ENCODE assay signal across 1 cellular context in genomic region chr6:21157186-21157929, GRCh38.
TF ChIP-seq lines count a peak whose summit lies in the region.

No MANE protein-coding gene starts in this region.

TF ChIP-seq in GM12878, 131 proteins besides CTCF, POLR2A, EP300 and RAD21 (continued from another document and continues in another):
- TF ChIP-seq, protein P1, sequence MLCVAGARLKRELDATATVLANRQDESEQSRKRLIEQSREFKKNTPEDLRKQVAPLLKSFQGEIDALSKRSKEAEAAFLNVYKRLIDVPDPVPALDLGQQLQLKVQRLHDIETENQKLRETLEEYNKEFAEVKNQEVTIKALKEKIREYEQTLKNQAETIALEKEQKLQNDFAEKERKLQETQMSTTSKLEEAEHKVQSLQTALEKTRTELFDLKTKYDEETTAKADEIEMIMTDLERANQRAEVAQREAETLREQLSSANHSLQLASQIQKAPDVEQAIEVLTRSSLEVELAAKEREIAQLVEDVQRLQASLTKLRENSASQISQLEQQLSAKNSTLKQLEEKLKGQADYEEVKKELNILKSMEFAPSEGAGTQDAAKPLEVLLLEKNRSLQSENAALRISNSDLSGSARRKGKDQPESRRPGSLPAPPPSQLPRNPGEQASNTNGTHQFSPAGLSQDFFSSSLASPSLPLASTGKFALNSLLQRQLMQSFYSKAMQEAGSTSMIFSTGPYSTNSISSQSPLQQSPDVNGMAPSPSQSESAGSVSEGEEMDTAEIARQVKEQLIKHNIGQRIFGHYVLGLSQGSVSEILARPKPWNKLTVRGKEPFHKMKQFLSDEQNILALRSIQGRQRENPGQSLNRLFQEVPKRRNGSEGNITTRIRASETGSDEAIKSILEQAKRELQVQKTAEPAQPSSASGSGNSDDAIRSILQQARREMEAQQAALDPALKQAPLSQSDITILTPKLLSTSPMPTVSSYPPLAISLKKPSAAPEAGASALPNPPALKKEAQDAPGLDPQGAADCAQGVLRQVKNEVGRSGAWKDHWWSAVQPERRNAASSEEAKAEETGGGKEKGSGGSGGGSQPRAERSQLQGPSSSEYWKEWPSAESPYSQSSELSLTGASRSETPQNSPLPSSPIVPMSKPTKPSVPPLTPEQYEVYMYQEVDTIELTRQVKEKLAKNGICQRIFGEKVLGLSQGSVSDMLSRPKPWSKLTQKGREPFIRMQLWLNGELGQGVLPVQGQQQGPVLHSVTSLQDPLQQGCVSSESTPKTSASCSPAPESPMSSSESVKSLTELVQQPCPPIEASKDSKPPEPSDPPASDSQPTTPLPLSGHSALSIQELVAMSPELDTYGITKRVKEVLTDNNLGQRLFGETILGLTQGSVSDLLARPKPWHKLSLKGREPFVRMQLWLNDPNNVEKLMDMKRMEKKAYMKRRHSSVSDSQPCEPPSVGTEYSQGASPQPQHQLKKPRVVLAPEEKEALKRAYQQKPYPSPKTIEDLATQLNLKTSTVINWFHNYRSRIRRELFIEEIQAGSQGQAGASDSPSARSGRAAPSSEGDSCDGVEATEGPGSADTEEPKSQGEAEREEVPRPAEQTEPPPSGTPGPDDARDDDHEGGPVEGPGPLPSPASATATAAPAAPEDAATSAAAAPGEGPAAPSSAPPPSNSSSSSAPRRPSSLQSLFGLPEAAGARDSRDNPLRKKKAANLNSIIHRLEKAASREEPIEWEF (IDR thresholded peaks at IDR 0.05; ENCODE audit: insufficient replicate concordance, low read depth, low read length), result no peak
- TF ChIP-seq, protein P2, sequence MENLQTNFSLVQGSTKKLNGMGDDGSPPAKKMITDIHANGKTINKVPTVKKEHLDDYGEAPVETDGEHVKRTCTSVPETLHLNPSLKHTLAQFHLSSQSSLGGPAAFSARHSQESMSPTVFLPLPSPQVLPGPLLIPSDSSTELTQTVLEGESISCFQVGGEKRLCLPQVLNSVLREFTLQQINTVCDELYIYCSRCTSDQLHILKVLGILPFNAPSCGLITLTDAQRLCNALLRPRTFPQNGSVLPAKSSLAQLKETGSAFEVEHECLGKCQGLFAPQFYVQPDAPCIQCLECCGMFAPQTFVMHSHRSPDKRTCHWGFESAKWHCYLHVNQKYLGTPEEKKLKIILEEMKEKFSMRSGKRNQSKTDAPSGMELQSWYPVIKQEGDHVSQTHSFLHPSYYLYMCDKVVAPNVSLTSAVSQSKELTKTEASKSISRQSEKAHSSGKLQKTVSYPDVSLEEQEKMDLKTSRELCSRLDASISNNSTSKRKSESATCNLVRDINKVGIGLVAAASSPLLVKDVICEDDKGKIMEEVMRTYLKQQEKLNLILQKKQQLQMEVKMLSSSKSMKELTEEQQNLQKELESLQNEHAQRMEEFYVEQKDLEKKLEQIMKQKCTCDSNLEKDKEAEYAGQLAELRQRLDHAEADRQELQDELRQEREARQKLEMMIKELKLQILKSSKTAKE (IDR thresholded peaks at IDR 0.05; ENCODE audit: low read depth, poor library complexity, severe bottlenecking), result peak; percentile 40
- TF ChIP-seq GABPA (IDR thresholded peaks at IDR 0.05; ENCODE audit: low read depth) (no peak), MYC (IDR thresholded peaks at IDR 0.05; ENCODE audit: insufficient read depth, insufficient read length, insufficient replicate concordance, low read length, severe bottlenecking) (no peak), ZNF24 (IDR thresholded peaks at IDR 0.05) (no peak), ATF7 (IDR thresholded peaks at IDR 0.05; ENCODE audit: low read depth) (peak; percentile 62), TARDBP (IDR thresholded peaks at IDR 0.05; ENCODE audit: borderline replicate concordance) (no peak), HSF1 (IDR thresholded peaks at IDR 0.05; ENCODE audit: low read depth, low read length) (no peak), CBX5 (IDR thresholded peaks at IDR 0.05; ENCODE audit: low read depth) (no peak), ZBTB4 (CRISPR knock-in tag; IDR thresholded peaks at IDR 0.05) (no peak), PAX5 (IDR thresholded peaks at IDR 0.05; ENCODE audit: borderline replicate concordance, low read depth, low read length) (no peak), SRF (IDR thresholded peaks at IDR 0.05; ENCODE audit: low read depth in 2 of 2, low read length in 2 of 2) (no peak), BRCA1 (IDR thresholded peaks at IDR 0.05; ENCODE audit: low read depth, low read length) (no peak), E2F8 (IDR thresholded peaks at IDR 0.05; ENCODE audit: low read depth, partially characterized antibody) (no peak), MAX (IDR thresholded peaks at IDR 0.05; ENCODE audit: low read depth, low read length) (no peak), SMAD5 (IDR thresholded peaks at IDR 0.05; ENCODE audit: low read depth) (no peak), ZNF274 (IDR thresholded peaks at IDR 0.05; ENCODE audit: insufficient read depth, insufficient read length) (no peak), POLR2AphosphoS2 (IDR thresholded peaks at IDR 0.05; ENCODE audit: low read depth, low read length) (no peak), ZNF207 (IDR thresholded peaks at IDR 0.05; ENCODE audit: borderline replicate concordance) (no peak), RB1 (IDR thresholded peaks at IDR 0.05; ENCODE audit: borderline replicate concordance) (no peak), TCF3 (IDR thresholded peaks at IDR 0.05; ENCODE audit: borderline replicate concordance, insufficient read depth, low read depth, low read length) (no peak), ZZZ3 (IDR thresholded peaks at IDR 0.05; ENCODE audit: control insufficient read depth, insufficient read length, low read depth) (no peak), PML (IDR thresholded peaks at IDR 0.05; ENCODE audit: low read length) (no peak), SMC3 (IDR thresholded peaks at IDR 0.05; ENCODE audit: borderline replicate concordance, low read length) (no peak), CREB1 (IDR thresholded peaks at IDR 0.05; ENCODE audit: low read depth) (0 out of 2 replicates have a peak, but pooled peaks have one; percentile 26), TCF7 (IDR thresholded peaks at IDR 0.05; ENCODE audit: borderline replicate concordance) (no peak), PKNOX1 (IDR thresholded peaks at IDR 0.05) (peak; percentile 73), MEF2B (IDR thresholded peaks at IDR 0.05; ENCODE audit: partially characterized antibody, poor library complexity, severe bottlenecking) (peak; percentile 45), E2F4 (IDR thresholded peaks at IDR 0.05; ENCODE audit: low read depth, low read length) (no peak)
- TF ChIP-seq, protein P3, sequence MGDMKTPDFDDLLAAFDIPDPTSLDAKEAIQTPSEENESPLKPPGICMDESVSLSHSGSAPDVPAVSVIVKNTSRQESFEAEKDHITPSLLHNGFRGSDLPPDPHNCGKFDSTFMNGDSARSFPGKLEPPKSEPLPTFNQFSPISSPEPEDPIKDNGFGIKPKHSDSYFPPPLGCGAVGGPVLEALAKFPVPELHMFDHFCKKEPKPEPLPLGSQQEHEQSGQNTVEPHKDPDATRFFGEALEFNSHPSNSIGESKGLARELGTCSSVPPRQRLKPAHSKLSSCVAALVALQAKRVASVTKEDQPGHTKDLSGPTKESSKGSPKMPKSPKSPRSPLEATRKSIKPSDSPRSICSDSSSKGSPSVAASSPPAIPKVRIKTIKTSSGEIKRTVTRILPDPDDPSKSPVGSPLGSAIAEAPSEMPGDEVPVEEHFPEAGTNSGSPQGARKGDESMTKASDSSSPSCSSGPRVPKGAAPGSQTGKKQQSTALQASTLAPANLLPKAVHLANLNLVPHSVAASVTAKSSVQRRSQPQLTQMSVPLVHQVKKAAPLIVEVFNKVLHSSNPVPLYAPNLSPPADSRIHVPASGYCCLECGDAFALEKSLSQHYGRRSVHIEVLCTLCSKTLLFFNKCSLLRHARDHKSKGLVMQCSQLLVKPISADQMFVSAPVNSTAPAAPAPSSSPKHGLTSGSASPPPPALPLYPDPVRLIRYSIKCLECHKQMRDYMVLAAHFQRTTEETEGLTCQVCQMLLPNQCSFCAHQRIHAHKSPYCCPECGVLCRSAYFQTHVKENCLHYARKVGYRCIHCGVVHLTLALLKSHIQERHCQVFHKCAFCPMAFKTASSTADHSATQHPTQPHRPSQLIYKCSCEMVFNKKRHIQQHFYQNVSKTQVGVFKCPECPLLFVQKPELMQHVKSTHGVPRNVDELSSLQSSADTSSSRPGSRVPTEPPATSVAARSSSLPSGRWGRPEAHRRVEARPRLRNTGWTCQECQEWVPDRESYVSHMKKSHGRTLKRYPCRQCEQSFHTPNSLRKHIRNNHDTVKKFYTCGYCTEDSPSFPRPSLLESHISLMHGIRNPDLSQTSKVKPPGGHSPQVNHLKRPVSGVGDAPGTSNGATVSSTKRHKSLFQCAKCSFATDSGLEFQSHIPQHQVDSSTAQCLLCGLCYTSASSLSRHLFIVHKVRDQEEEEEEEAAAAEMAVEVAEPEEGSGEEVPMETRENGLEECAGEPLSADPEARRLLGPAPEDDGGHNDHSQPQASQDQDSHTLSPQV (IDR thresholded peaks at IDR 0.05), result no peak; the same call in 1 of the 2 replicates
- TF ChIP-seq, protein P4, sequence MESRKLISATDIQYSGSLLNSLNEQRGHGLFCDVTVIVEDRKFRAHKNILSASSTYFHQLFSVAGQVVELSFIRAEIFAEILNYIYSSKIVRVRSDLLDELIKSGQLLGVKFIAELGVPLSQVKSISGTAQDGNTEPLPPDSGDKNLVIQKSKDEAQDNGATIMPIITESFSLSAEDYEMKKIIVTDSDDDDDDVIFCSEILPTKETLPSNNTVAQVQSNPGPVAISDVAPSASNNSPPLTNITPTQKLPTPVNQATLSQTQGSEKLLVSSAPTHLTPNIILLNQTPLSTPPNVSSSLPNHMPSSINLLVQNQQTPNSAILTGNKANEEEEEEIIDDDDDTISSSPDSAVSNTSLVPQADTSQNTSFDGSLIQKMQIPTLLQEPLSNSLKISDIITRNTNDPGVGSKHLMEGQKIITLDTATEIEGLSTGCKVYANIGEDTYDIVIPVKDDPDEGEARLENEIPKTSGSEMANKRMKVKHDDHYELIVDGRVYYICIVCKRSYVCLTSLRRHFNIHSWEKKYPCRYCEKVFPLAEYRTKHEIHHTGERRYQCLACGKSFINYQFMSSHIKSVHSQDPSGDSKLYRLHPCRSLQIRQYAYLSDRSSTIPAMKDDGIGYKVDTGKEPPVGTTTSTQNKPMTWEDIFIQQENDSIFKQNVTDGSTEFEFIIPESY (IDR thresholded peaks at IDR 0.05), result no peak
